9 cellular contexts compared by ENCODE assay signal in genomic region chrX:40651620-40652223, GRCh38. TPM values are rescaled to one million over a fixed set of nuclear protein-coding genes. Genes with fewer than 3 reads are reported as not detected.
DNase-seq lines count a peak whose midpoint lies in the region; ATAC-seq, FAIRE-seq and TF ChIP-seq lines count a peak whose summit lies in the region.
"Had no signal": no experiment of that assay in that cellular context is flagged by ENCODE, and none has a peak within 500 bp of the region (broad histone marks: within the 10 kb centered on the region; RNA-seq: fewer than 3 reads in every experiment).

No MANE protein-coding gene starts in this region.

- H3K27ac Mint-ChIP-seq in brain: peak overlapping the region in 1 of 5 experiments; percentile 1

- ATAC-seq in HG03442 (IDR thresholded peaks at IDR 0.05; ENCODE audit: unreplicated experiment): no peak
- no peak for ATAC-seq in HG02840 (IDR thresholded peaks at IDR 0.05; ENCODE audit: low FRiP score, unreplicated experiment)

- peak; percentile 75 to 78 for DNase-seq in NCI-H2081 (lab: John Stamatoyannopoulos, UW)
- peak; percentile 69 for DNase-seq in islet precursor cell
- DNase-seq in stimulated activated CD4-positive, alpha-beta T cell treated with anti-CD3 and anti-CD28 coated beads, Interleukin-1b, Interleukin-23, amount 100 ng/mL, for 48 hours: peak; percentile 55

- TF ChIP-seq CTCF in GM12873 (IDR thresholded peaks at IDR 0.05; ENCODE audit: insufficient read depth, low read depth, low read length, missing control alignments) (peak; percentile 60), brain (conservative IDR thresholded peaks at IDR 0.05) (peak; percentile 92)

- peaks cover 3% of the 10 kb centered on the region for H3K36me3 Mint-ChIP-seq in brain

- peaks cover 0 to 2% (median 0%) of the 10 kb centered on the region in 5 experiments for H3K9me3 Mint-ChIP-seq in brain

- no peak overlapping the region for H3K4me3 Mint-ChIP-seq in brain

- FAIRE-seq in TTC549 (lab: Jason Lieb, UNC): peak; percentile 83

- H3K27me3 Mint-ChIP-seq in brain: peaks cover 3% of the 10 kb centered on the region

- H3K4me1 Mint-ChIP-seq in brain: peaks cover 7% of the 10 kb centered on the region

RNA-seq across cellular contexts. Expression of gene CXorf38, which starts 4.4 kb away (rescaled TPM):
- polyA plus RNA-seq in brain (ENCODE audit: insufficient read depth, low read depth, low replicate concordance): 5.9 TPM

RNA-seq across cellular contexts. Expression of gene MPC1L, which starts 28.5 kb away (rescaled TPM):
- polyA plus RNA-seq in brain (ENCODE audit: insufficient read depth, low read depth, low replicate concordance): not detected
- polyA plus RNA-seq: esophagus had no signal
